1 cellular context compared by ENCODE assay signal in genomic region chr6:118902731-118903130, GRCh38.
TF ChIP-seq lines count a peak whose summit lies in the region.

No MANE protein-coding gene starts in this region.

TF ChIP-seq in endothelial cell of umbilical vein, 7 proteins besides CTCF, POLR2A, EP300 and RAD21 (continued from another document):
- TF ChIP-seq GATA2 (IDR thresholded peaks at IDR 0.05; ENCODE audit: insufficient read depth, insufficient read length, low read depth, low read length): no peak
